22 cellular contexts compared by ENCODE assay signal in genomic region chr1:156134716-156135435, GRCh38.
"Had no signal": no experiment of that assay in that cellular context is flagged by ENCODE, and none has a peak within 500 bp of the region (broad histone marks: within the 10 kb centered on the region; RNA-seq: fewer than 3 reads in every experiment).

No MANE protein-coding gene starts in this region.

- H3K27ac ChIP-seq: body of pancreas, ovary, upper lobe of left lung had no signal

- H3K27me3 ChIP-seq: body of pancreas, ovary, upper lobe of left lung had no signal

- H3K4me3 Mint-ChIP-seq: activated B cell treated with CpG ODN at 0.5 μM for 24 hours; activated CD4-positive, alpha-beta T cell treated with anti-CD3 and anti-CD28 coated beads, Interleukin-2, amount 10 ng/mL, durations not matched to agents 24 days and 14 days; activated CD8-positive, alpha-beta T cell treated with anti-CD3 and anti-CD28 coated beads, Interleukin-2, amount 10 ng/mL, durations not matched to agents 7 days and 5 days; stimulated activated memory B cell treated with anti-CD40 and anti-IgM and Interleukin-4, amounts not matched to agents 10 μg/mL and 1 μg/mL and 100 μg/mL, for 72 hours; T-helper 2 cell treated with Interferon-gamma antibody and Interleukin-4, amounts not matched to agents 5 μg/mL and 100 μg/mL, for 36 hours had no signal

- H3K27ac Mint-ChIP-seq: activated B cell treated with CpG ODN at 0.5 μM for 24 hours; activated CD4-positive, alpha-beta T cell treated with anti-CD3 and anti-CD28 coated beads, Interleukin-2, amount 10 ng/mL, durations not matched to agents 24 days and 14 days; activated CD8-positive, alpha-beta T cell treated with anti-CD3 and anti-CD28 coated beads, Interleukin-2, amount 10 ng/mL, durations not matched to agents 7 days and 5 days; activated naive CD4-positive, alpha-beta T cell treated with anti-CD3 and anti-CD28 coated beads, Interleukin-2, amount 50 U/mL, for 72 hours; stimulated activated memory B cell treated with anti-CD40 and anti-IgM and Interleukin-4, amounts not matched to agents 10 μg/mL and 1 μg/mL and 100 μg/mL, for 72 hours; T-helper 2 cell treated with Interferon-gamma antibody and Interleukin-4, amounts not matched to agents 5 μg/mL and 100 μg/mL, for 36 hours had no signal

- H3K4me3 ChIP-seq: body of pancreas, coronary artery, ovary, upper lobe of left lung had no signal

- DNase-seq: activated B cell treated with CpG ODN at 0.5 μM for 24 hours; activated CD4-positive, alpha-beta T cell treated with anti-CD3 and anti-CD28 coated beads, Interleukin-2, amount 10 ng/mL, durations not matched to agents 24 days and 14 days; activated CD8-positive, alpha-beta memory T cell treated with anti-CD3 and anti-CD28 coated beads, Interleukin-2, amount 50 U/mL, for 4 hours; activated CD8-positive, alpha-beta T cell treated with anti-CD3 and anti-CD28 coated beads, Interleukin-2, amount 10 ng/mL, durations not matched to agents 7 days and 5 days; activated gamma-delta T cell; activated T-cell treated with anti-CD3 and anti-CD28 coated beads, Interleukin-2, amount 50 U/mL, for 48 hours; amniotic stem cell; body of pancreas; caudate nucleus; effector CD4-positive, alpha-beta T cell; foreskin fibroblast; glutamatergic neuron; hypothalamus; kidney glomerular epithelial cell; left ventricle myocardium superior; SW 1271 had no signal

- H3K9me3 ChIP-seq: body of pancreas, ovary, upper lobe of left lung had no signal

- H3K27me3 Mint-ChIP-seq: stimulated activated memory B cell treated with anti-CD40 and anti-IgM and Interleukin-4, amounts not matched to agents 10 μg/mL and 1 μg/mL and 100 μg/mL, for 72 hours had no signal

- ATAC-seq: activated CD8-positive, alpha-beta T cell treated with anti-CD3 and anti-CD28 coated beads, Interleukin-2, amount 10 ng/mL, durations not matched to agents 7 days and 5 days; activated naive CD4-positive, alpha-beta T cell treated with anti-CD3 and anti-CD28 coated beads, Interleukin-2, amount 50 U/mL, for 72 hours; body of pancreas; left ventricle myocardium superior; stimulated activated memory B cell treated with anti-CD40 and anti-IgM and Interleukin-4, amounts not matched to agents 10 μg/mL and 1 μg/mL and 100 μg/mL, for 72 hours had no signal

- H3K9me3 Mint-ChIP-seq: activated B cell treated with CpG ODN at 0.5 μM for 24 hours; activated CD4-positive, alpha-beta T cell treated with anti-CD3 and anti-CD28 coated beads, Interleukin-2, amount 10 ng/mL, durations not matched to agents 24 days and 14 days; activated naive CD4-positive, alpha-beta T cell treated with anti-CD3 and anti-CD28 coated beads, Interleukin-2, amount 50 U/mL, for 72 hours; stimulated activated memory B cell treated with anti-CD40 and anti-IgM and Interleukin-4, amounts not matched to agents 10 μg/mL and 1 μg/mL and 100 μg/mL, for 72 hours; T-helper 2 cell treated with Interferon-gamma antibody and Interleukin-4, amounts not matched to agents 5 μg/mL and 100 μg/mL, for 36 hours had no signal
